24 cellular contexts compared by ENCODE assay signal in the genomic region with DNA sequence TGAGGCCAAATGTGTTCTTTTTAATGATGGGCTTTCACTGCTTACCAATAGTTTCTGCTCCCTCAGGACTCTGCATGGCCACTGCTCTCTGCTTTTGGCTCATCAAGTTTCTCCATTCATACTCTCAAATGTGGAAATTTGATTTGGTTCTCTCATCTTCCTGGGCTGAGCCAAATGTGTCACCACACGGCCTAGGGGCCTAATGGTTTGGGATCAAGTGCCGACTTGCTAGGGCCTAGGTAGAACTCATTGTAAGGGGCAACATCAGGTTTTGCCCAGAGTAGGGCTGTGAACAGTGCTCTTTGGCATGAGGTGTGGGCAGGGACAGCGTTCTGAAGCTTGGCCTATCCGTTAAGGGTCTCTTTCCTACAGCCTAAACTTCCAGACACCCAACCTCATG. TPM values are rescaled to one million over a fixed set of nuclear protein-coding genes. Genes with fewer than 3 reads are reported as not detected.
DNase-seq lines count a peak whose midpoint lies in the region; ATAC-seq, FAIRE-seq and TF ChIP-seq lines count a peak whose summit lies in the region.
"Had no signal": no experiment of that assay in that cellular context is flagged by ENCODE, and none has a peak within 500 bp of the region (broad histone marks: within the 10 kb centered on the region; RNA-seq: fewer than 3 reads in every experiment).

No MANE protein-coding gene starts in this region.

- ATAC-seq in A549 (no peak), K562 (no peak), foreskin keratinocyte (peak; percentile 44), gastrocnemius medialis (no peak), GM21576 (IDR thresholded peaks at IDR 0.05; ENCODE audit: unreplicated experiment) (no peak)
- ATAC-seq: GM12878 had no signal

- H3K79me2 ChIP-seq in Karpas-422 (ENCODE audit: low read length) (peaks cover 11% of the 10 kb centered on the region), K562 (ENCODE audit: control insufficient read depth, insufficient read depth, low read length) (peaks cover 11% of the 10 kb centered on the region)

- DNase-seq in A549 (ENCODE audit: low read depth in 1 of 2, low spot score in 1 of 2) (no peak), Karpas-422 (peak; percentile 43), K562 (ENCODE audit: extremely low read depth in 1 of 4, low spot score in 3 of 4) (no peak), foreskin keratinocyte (peak in 1 of 2 donors; percentile 75), right atrium auricular region (ENCODE audit: low spot score) (no peak), NCI-H2081 (lab: John Stamatoyannopoulos, UW) (no peak), gastrocnemius medialis (no peak)
- DNase-seq: CD4-positive, alpha-beta memory T cell; EL; HFFc6; KBM-7; MV-4-11; NCI-H1417; NCI-H187; NCI-H345; NCI-H524 treated with DMSO at 0.1 percent for 48 hours; Peyer's patch; SHP77; SK-N-SH had no signal

- no peaks in the 10 kb centered on the region for H3K27me3 ChIP-seq in Karpas-422 (ENCODE audit: low read length)
- H3K27me3 ChIP-seq in K562 (ENCODE audit: control insufficient read depth in 2 of 2, insufficient read depth in 2 of 2, low read length in 2 of 2) = no peaks in the 10 kb centered on the region
- no peaks in the 10 kb centered on the region for H3K27me3 ChIP-seq in foreskin keratinocyte
- H3K27me3 ChIP-seq in right atrium auricular region = no peaks in the 10 kb centered on the region
- H3K27me3 ChIP-seq in gastrocnemius medialis = no peaks in the 10 kb centered on the region
- H3K27me3 ChIP-seq: BLaER1, Peyer's patch had no signal

- H2AFZ ChIP-seq in Karpas-422 (ENCODE audit: low read length) (0 out of 2 replicates have a peak overlapping the region, but pooled peaks have one; percentile 40), K562 (ENCODE audit: low read depth, low read length) (peak overlapping the region; percentile 61)

- H3K4me1 ChIP-seq in A549 (peaks cover 37% of the 10 kb centered on the region), Karpas-422 (ENCODE audit: low read length) (peaks cover 33% of the 10 kb centered on the region), K562 (replicated peaks in 1 of 2; ENCODE audit: control insufficient read depth in 2 of 2, insufficient read depth in 2 of 2, low read length in 2 of 2) (peaks cover 2 to 10% of the 10 kb centered on the region in 2 experiments; a peak in 4 of 5 replicates), foreskin keratinocyte (peaks cover 43% of the 10 kb centered on the region), right atrium auricular region (peaks cover 0 to 11% of the 10 kb centered on the region in 2 donors), gastrocnemius medialis (peaks cover 10 to 11% of the 10 kb centered on the region in 2 donors)

- no TSS peak for BruUV-seq in K562 (replicated peaks; lab: Mats Ljungman, UMichigan)

- no peak for FAIRE-seq in A549 (lab: Jason Lieb, UNC)
- no peak for FAIRE-seq in K562 (lab: Jason Lieb, UNC)
- FAIRE-seq: GM12878 had no signal

- intact Hi-C loops in K562 (cut with micrococcal nuclease) (no loop called here), gastrocnemius medialis (cut with DNase I; ENCODE audit: low total_unique reads) (no loop called here)

- TF ChIP-seq POLR2A in A549 (IDR thresholded peaks at IDR 0.05; ENCODE audit: low read length) (no peak), K562 (conservative IDR thresholded peaks at IDR 0.05) (no peak), gastrocnemius medialis (IDR thresholded peaks at IDR 0.05) (no peak)

- 0 out of 2 replicates have a peak, but pooled peaks cover 2% of the 10 kb centered on the region for H3K36me3 ChIP-seq in Karpas-422 (ENCODE audit: insufficient read depth, low read length)
- no peaks in the 10 kb centered on the region for H3K36me3 ChIP-seq in K562 (ENCODE audit: control insufficient read depth, insufficient read depth, low read length)
- H3K36me3 ChIP-seq in right atrium auricular region = no peaks in the 10 kb centered on the region
- H3K36me3 ChIP-seq in gastrocnemius medialis = no peaks in the 10 kb centered on the region
- H3K36me3 ChIP-seq: Peyer's patch had no signal

- no peak for TF ChIP-seq CTCF in A549 (IDR thresholded peaks at IDR 0.05)
- no peak for TF ChIP-seq CTCF in K562 (IDR thresholded peaks at IDR 0.05 in 2 of 3, conservative IDR thresholded peaks at IDR 0.05 in 1 of 3; ENCODE audit: insufficient read depth in 2 of 3, low read depth in 1 of 3, low read length in 3 of 3)
- no peak for TF ChIP-seq CTCF in foreskin keratinocyte (conservative IDR thresholded peaks at IDR 0.05)
- TF ChIP-seq CTCF in right atrium auricular region (IDR thresholded peaks at IDR 0.05) = no peak
- no peak for TF ChIP-seq CTCF in gastrocnemius medialis (IDR thresholded peaks at IDR 0.05 in 4 of 5, conservative IDR thresholded peaks at IDR 0.05 in 1 of 5)

- H3K9me1 ChIP-seq in K562 (ENCODE audit: control insufficient read depth, insufficient read depth, low read length) = no peaks in the 10 kb centered on the region

- no peaks in the 10 kb centered on the region for H3K9me2 ChIP-seq in Karpas-422 (replicated peaks; ENCODE audit: insufficient read depth, low read length)
- H3K9me2 ChIP-seq: SK-N-SH had no signal

- TF ChIP-seq RAD21 in A549 (conservative IDR thresholded peaks at IDR 0.05 in 1 of 2, IDR thresholded peaks at IDR 0.05 in 1 of 2) = no peak
- no peak for TF ChIP-seq RAD21 in K562 (CRISPR knock-in tag; conservative IDR thresholded peaks at IDR 0.05 in 1 of 2, IDR thresholded peaks at IDR 0.05 in 1 of 2)

- H3K9ac ChIP-seq in Karpas-422 (ENCODE audit: low read length) (no peak overlapping the region), K562 (ENCODE audit: insufficient read depth in 1 of 2, low read depth in 2 of 2, low read length in 2 of 2) (no peak overlapping the region; a peak in 1 of 4 replicates)
- H3K9ac ChIP-seq: BLaER1, SK-N-SH had no signal

- H3K9me3 ChIP-seq in A549 (no peaks in the 10 kb centered on the region), Karpas-422 (ENCODE audit: low read length) (no peaks in the 10 kb centered on the region), K562 (replicated peaks; ENCODE audit: control insufficient read depth, insufficient read depth, low read depth, low read length) (no peaks in the 10 kb centered on the region), right atrium auricular region (no peaks in the 10 kb centered on the region), gastrocnemius medialis (no peaks in the 10 kb centered on the region)
- H3K9me3 ChIP-seq: BLaER1, Peyer's patch, SK-N-SH had no signal

- POLR2A ChIA-PET in A549 (lab: Yijun Ruan, JAX) = no interaction called here
- POLR2A ChIA-PET in K562 (lab: Yijun Ruan, JAX) = interaction anchor here (0.6 kb wide), 1 partner anchor 130 kb away, joined by 3 read pairs; no protein-coding TSS in a partner anchor

- TF ChIP-seq EP300 in A549 (IDR thresholded peaks at IDR 0.05) = no peak
- no peak for TF ChIP-seq EP300 in K562 (IDR thresholded peaks at IDR 0.05; ENCODE audit: low read length)

- no peak overlapping the region for H3K4me3 ChIP-seq in A549
- H3K4me3 ChIP-seq in Karpas-422 (ENCODE audit: low read length) = no peak overlapping the region
- no peak overlapping the region for H3K4me3 ChIP-seq in K562
- H3K4me3 ChIP-seq in right atrium auricular region = no peak overlapping the region
- no peak overlapping the region for H3K4me3 ChIP-seq in gastrocnemius medialis
- H3K4me3 ChIP-seq: BLaER1, GM12878, Peyer's patch had no signal

- H4K20me1 ChIP-seq in Karpas-422 (ENCODE audit: insufficient read depth, low read depth, low read length) (no peaks in the 10 kb centered on the region), K562 (replicated peaks; ENCODE audit: control insufficient read depth, insufficient read depth, low read length) (no peaks in the 10 kb centered on the region)
- H4K20me1 ChIP-seq: BLaER1 had no signal

- CTCF ChIA-PET in A549 (lab: Yijun Ruan, JAX) = interaction anchor here (1.0 kb wide), 1 partner anchor 326 kb away, joined by 4 read pairs; no protein-coding TSS in a partner anchor
- CTCF ChIA-PET in K562 (lab: Yijun Ruan, JAX; ENCODE audit: low intra/inter-chr PET ratio) = no interaction called here

- H3K27ac ChIP-seq in A549 (peak overlapping the region; percentile 14 to 85; a peak in 3 of 6 replicates), Karpas-422 (ENCODE audit: low read length) (no peak overlapping the region), K562 (ENCODE audit: extremely low read depth, low read depth, low read length) (no peak overlapping the region), foreskin keratinocyte (peak overlapping the region; percentile 38), right atrium auricular region (no peak overlapping the region), gastrocnemius medialis (no peak overlapping the region)
- H3K27ac ChIP-seq: BLaER1, Peyer's patch had no signal

- in situ Hi-C loops in K562 (cut with MboI) (loop anchor here (10.0 kb wide), 1 partner anchor 437 kb away; the partner anchor contains the start of genes PRICKLE4 and TOMM6), gastrocnemius medialis (cut with MboI; ENCODE audit: low sequenced_read_pairs in 4 of 4) (loop anchor here in 2 of 4 donors (10.0 to 25.0 kb wide), 2 partner anchors 297 to 309 kb away; partner anchors contain the start of genes BYSL (in 2 of the 2) and MED20 (in 2 of the 2))

- 91% methylated on average over 4 of the region's 4 CpGs for WGBS in A549 (ENCODE audit: missing lambda C conversion rate)
- WGBS in K562 (ENCODE audit: insufficient coverage, low coverage, missing lambda C conversion rate) = 30% methylated on average over 4 of the region's 4 CpGs

- H3K4me2 ChIP-seq in A549 = no peak overlapping the region
- H3K4me2 ChIP-seq in Karpas-422 (ENCODE audit: low read depth, low read length, poor library complexity, severe bottlenecking) = no peak overlapping the region
- H3K4me2 ChIP-seq in K562 (ENCODE audit: insufficient read depth, low read length) = no peak overlapping the region
- H3K4me2 ChIP-seq: BLaER1, SK-N-SH had no signal

RNA-seq across cellular contexts. Expression of gene MRPS10, which starts 3.9 kb away (rescaled TPM):
- polyA plus RNA-seq in A549 (2011; rRNA removed) (41.7 and 60.7 TPM in 2 replicates), A549 (2017; fragmentation: RNase III; extraction: RNeasy Plus Mini Kit Qiagen cat#74134 plus additional on column Dnase treatment) (31.4 to 33.9 TPM (median 31.5 TPM) in 3 replicates), K562 (2011; rRNA removed) (57.0 and 102 TPM in 2 replicates), K562 (2014; fragmentation: Illumina TruSeq; extraction: Trizol) (94.8 and 99.9 TPM in 2 replicates), K562 (2014; fragmentation: Nextera tagmentation; extraction: Ambion mirVana) (100 to 1,000 TPM; 126 to 166 TPM), K562 (2014; rRNA removed) (65.9 and 86.5 TPM in 2 replicates), foreskin keratinocyte (46.2 and 52.4 TPM in 2 replicates)
- polyA plus RNA-seq in A549 (2012; cell fraction: cytosol; rRNA removed) = 17.3 and 18.9 TPM in 2 replicates
- 3.7 and 5.0 TPM in 2 replicates for polyA plus RNA-seq in A549 (2012; cell fraction: nucleus; rRNA removed)
- polyA minus RNA-seq in A549 (2011; rRNA and poly(A)+ RNA removed) = 8.0 and 8.4 TPM in 2 replicates
- total RNA-seq in Karpas-422 (2014; rRNA removed; shearing (Covaris generic); ENCODE audit: low replicate concordance) = 34.7 and 54.2 TPM in 2 replicates
- total RNA-seq in K562 (2011; cell fraction: chromatin; rRNA removed; ENCODE audit: low replicate concordance) = 25.3 and 53.6 TPM in 2 replicates
- total RNA-seq in K562 (2011; cell fraction: nucleolus; rRNA removed) = 17.6 and 18.5 TPM in 2 replicates
- 37.0 and 65.0 TPM in 2 replicates for total RNA-seq in K562 (2011; cell fraction: nucleoplasm; rRNA removed)
- total RNA-seq in K562 (2014; rRNA removed) (48.6 and 50.3 TPM in 2 replicates), K562 (2014; rRNA removed; fragmentation: Illumina TruSeq; extraction: Trizol) (93.7 and 106 TPM in 2 replicates), K562 (2015; rRNA removed; fragmentation: Illumina TruSeq; extraction: Trizol) (72.7 and 78.8 TPM in 2 replicates), K562 (2021) (51.1 and 53.7 TPM in 2 replicates), foreskin keratinocyte (64.2 and 65.2 TPM in 2 replicates), right atrium auricular region (10 to 100 TPM; 27.9 to 52.4 TPM), gastrocnemius medialis (10 to 100 TPM; 52.2 to 63.7 (median 56.0) TPM)
- 26.0 and 42.1 TPM in 2 replicates for polyA plus RNA-seq in K562 (2011; cell fraction: cytosol; rRNA removed)
- 11.1 and 15.9 TPM in 2 replicates for polyA plus RNA-seq in K562 (2011; cell fraction: nucleus; rRNA removed)
- 55.9 and 63.4 TPM in 2 replicates for polyA plus RNA-seq in K562 (2012)
- 48.2 and 55.1 TPM in 2 replicates for polyA minus RNA-seq in K562 (2011; rRNA and poly(A)+ RNA removed)
- polyA minus RNA-seq in K562 (2011; cell fraction: cytosol; rRNA and poly(A)+ RNA removed) = 13.4 and 24.6 TPM in 2 replicates
- polyA minus RNA-seq in K562 (2011; cell fraction: nucleus; rRNA and poly(A)+ RNA removed) = 8.6 and 17.8 TPM in 2 replicates

RNA-seq across cellular contexts. Expression of gene GUCA1B, which starts 26.8 kb away (rescaled TPM):
- polyA plus RNA-seq in A549 (2011; rRNA removed) (0.62 and 0.82 TPM in 2 replicates), A549 (2017; fragmentation: RNase III; extraction: RNeasy Plus Mini Kit Qiagen cat#74134 plus additional on column Dnase treatment) (0.90 to 1.0 TPM (median 0.98 TPM) in 3 replicates), K562 (2011; rRNA removed) (0.54 and 1.7 TPM in 2 replicates), K562 (2014; fragmentation: Illumina TruSeq; extraction: Trizol) (0.43 and 0.48 TPM in 2 replicates), K562 (2014; fragmentation: Nextera tagmentation; extraction: Ambion mirVana) (not detected), K562 (2014; rRNA removed) (0.21 TPM in 1 of 2 replicates, not detected in the other), foreskin keratinocyte (0.12 and 0.33 TPM in 2 replicates)
- 0.41 and 0.45 TPM in 2 replicates for polyA plus RNA-seq in A549 (2012; cell fraction: cytosol; rRNA removed)
- 1.1 and 2.3 TPM in 2 replicates for polyA plus RNA-seq in A549 (2012; cell fraction: nucleus; rRNA removed)
- 0.54 and 0.74 TPM in 2 replicates for polyA minus RNA-seq in A549 (2011; rRNA and poly(A)+ RNA removed)
- total RNA-seq in Karpas-422 (2014; rRNA removed; shearing (Covaris generic); ENCODE audit: low replicate concordance) = not detected in 2 replicates
- 3.9 and 6.5 TPM in 2 replicates for total RNA-seq in K562 (2011; cell fraction: chromatin; rRNA removed; ENCODE audit: low replicate concordance)
- 3.2 and 3.3 TPM in 2 replicates for total RNA-seq in K562 (2011; cell fraction: nucleolus; rRNA removed)
- total RNA-seq in K562 (2011; cell fraction: nucleoplasm; rRNA removed) = 5.9 and 7.7 TPM in 2 replicates
- total RNA-seq in K562 (2014; rRNA removed) (0.20 and 0.23 TPM in 2 replicates), K562 (2014; rRNA removed; fragmentation: Illumina TruSeq; extraction: Trizol) (0.69 and 0.77 TPM in 2 replicates), K562 (2015; rRNA removed; fragmentation: Illumina TruSeq; extraction: Trizol) (0.34 and 0.51 TPM in 2 replicates), K562 (2021) (0.92 and 0.95 TPM in 2 replicates), foreskin keratinocyte (0.35 and 0.44 TPM in 2 replicates), right atrium auricular region (under 1 TPM; 0.74 to 0.83 TPM), gastrocnemius medialis (under 1 TPM in 1 of 4 donors, not detected in 3; 0.31 TPM)
- 0.19 and 1.4 TPM in 2 replicates for polyA plus RNA-seq in K562 (2011; cell fraction: cytosol; rRNA removed)
- 2.5 and 3.8 TPM in 2 replicates for polyA plus RNA-seq in K562 (2011; cell fraction: nucleus; rRNA removed)
- polyA plus RNA-seq in K562 (2012) = 0.40 and 1.4 TPM in 2 replicates
- 0.60 and 1.3 TPM in 2 replicates for polyA minus RNA-seq in K562 (2011; rRNA and poly(A)+ RNA removed)
- not detected in 2 replicates for polyA minus RNA-seq in K562 (2011; cell fraction: cytosol; rRNA and poly(A)+ RNA removed)
- 0.54 and 1.7 TPM in 2 replicates for polyA minus RNA-seq in K562 (2011; cell fraction: nucleus; rRNA and poly(A)+ RNA removed)
- total RNA-seq: H4 had no signal

RNA-seq across cellular contexts. Expression of gene GUCA1A, which starts 48.4 kb away (rescaled TPM):
- not detected in 2 replicates for polyA plus RNA-seq in A549 (2011; rRNA removed)
- polyA plus RNA-seq in A549 (2012; cell fraction: cytosol; rRNA removed) = not detected in 2 replicates
- not detected in 2 replicates for polyA plus RNA-seq in A549 (2012; cell fraction: nucleus; rRNA removed)
- not detected in 3 replicates for polyA plus RNA-seq in A549 (2017; fragmentation: RNase III; extraction: RNeasy Plus Mini Kit Qiagen cat#74134 plus additional on column Dnase treatment)
- polyA minus RNA-seq in A549 (2011; rRNA and poly(A)+ RNA removed) = not detected in 2 replicates
- total RNA-seq in Karpas-422 (2014; rRNA removed; shearing (Covaris generic); ENCODE audit: low replicate concordance) = not detected in 2 replicates
- total RNA-seq in K562 (2011; cell fraction: chromatin; rRNA removed; ENCODE audit: low replicate concordance) = not detected in 2 replicates
- total RNA-seq in K562 (2011; cell fraction: nucleolus; rRNA removed) = not detected in 2 replicates
- not detected in 2 replicates for total RNA-seq in K562 (2011; cell fraction: nucleoplasm; rRNA removed)
- not detected in 2 replicates for total RNA-seq in K562 (2014; rRNA removed)
- total RNA-seq in K562 (2014; rRNA removed; fragmentation: Illumina TruSeq; extraction: Trizol) = not detected in 2 replicates
- total RNA-seq in K562 (2015; rRNA removed; fragmentation: Illumina TruSeq; extraction: Trizol) = not detected in 2 replicates
- not detected in 2 replicates for total RNA-seq in K562 (2021)
- not detected in 2 replicates for polyA plus RNA-seq in K562 (2011; rRNA removed)
- polyA plus RNA-seq in K562 (2011; cell fraction: cytosol; rRNA removed) = not detected in 2 replicates
- polyA plus RNA-seq in K562 (2011; cell fraction: nucleus; rRNA removed) = not detected in 2 replicates
- not detected in 2 replicates for polyA plus RNA-seq in K562 (2012)
- not detected in 2 replicates for polyA plus RNA-seq in K562 (2014; fragmentation: Illumina TruSeq; extraction: Trizol)
- polyA plus RNA-seq in K562 (2014; fragmentation: Nextera tagmentation; extraction: Ambion mirVana) = not detected
- not detected in 2 replicates for polyA plus RNA-seq in K562 (2014; rRNA removed)
- polyA minus RNA-seq in K562 (2011; rRNA and poly(A)+ RNA removed) = not detected in 2 replicates
- polyA minus RNA-seq in K562 (2011; cell fraction: cytosol; rRNA and poly(A)+ RNA removed) = not detected in 2 replicates
- polyA minus RNA-seq in K562 (2011; cell fraction: nucleus; rRNA and poly(A)+ RNA removed) = not detected in 2 replicates
- total RNA-seq in foreskin keratinocyte = 0.10 TPM in 1 of 2 replicates, not detected in the other
- polyA plus RNA-seq in foreskin keratinocyte = 0.04 and 0.16 TPM in 2 replicates
- not detected for total RNA-seq in right atrium auricular region
- not detected for total RNA-seq in gastrocnemius medialis
- total RNA-seq: A673; CD4-positive, alpha-beta memory T cell; GM12878; H4; HFFc6; Peyer's patch had no signal
- polyA plus RNA-seq: CD4-positive, alpha-beta memory T cell; GM12878 had no signal

Comparison
In these comparisons a context has a peak if more than half of its experiments do, and no peak if none do; other contexts are left out.
1. H3K27ac ChIP-seq: peak in A549 (2 of 2) and foreskin keratinocyte (single experiment); none in Karpas-422 (single experiment), K562 (single experiment), right atrium auricular region (0 of 2) and gastrocnemius medialis (0 of 4).